17 cellular contexts compared by ENCODE assay signal in genomic region chr2:213085538-213085937, GRCh38.
DNase-seq lines count a peak whose midpoint lies in the region; ATAC-seq, FAIRE-seq and TF ChIP-seq lines count a peak whose summit lies in the region.
"Had no signal": no experiment of that assay in that cellular context is flagged by ENCODE, and none has a peak within 500 bp of the region (broad histone marks: within the 10 kb centered on the region; RNA-seq: fewer than 3 reads in every experiment).

No MANE protein-coding gene starts in this region.

- H3K4ac ChIP-seq in H9 (ENCODE audit: low read depth, low read length) (no peak overlapping the region), H1 (replicated peaks; ENCODE audit: insufficient read length, low read depth, low read length) (no peak overlapping the region)

- H3K18ac ChIP-seq in H9 (ENCODE audit: insufficient read length, low read depth, low read length) (no peak overlapping the region), H1 (ENCODE audit: extremely low read depth, low read length) (no peak overlapping the region)

- H4K91ac ChIP-seq in H9 (ENCODE audit: insufficient read length, low read depth, low read length) (no peak overlapping the region), H1 (replicated peaks; ENCODE audit: insufficient read length, low read length) (no peak overlapping the region)

- H3K9me3 ChIP-seq in CD8-positive, alpha-beta memory T cell (ENCODE audit: low read length) = no peaks in the 10 kb centered on the region
- no peaks in the 10 kb centered on the region for H3K9me3 ChIP-seq in H9 (ENCODE audit: control insufficient read depth, low read depth, low read length)
- H3K9me3 ChIP-seq in H1 (ENCODE audit: insufficient read depth in 2 of 2, low read depth in 1 of 2, low read length in 1 of 2) = no peaks in the 10 kb centered on the region

- H3K4me2 ChIP-seq in H9 (ENCODE audit: insufficient read depth, insufficient read length, low read length) (no peak overlapping the region), H1 (ENCODE audit: insufficient read depth in 1 of 2, low read depth in 2 of 2, low read length in 2 of 2) (no peak overlapping the region; a peak in 1 of 4 replicates)

- H2AFZ ChIP-seq in H9 (ENCODE audit: low read length) = no peak overlapping the region
- H2AFZ ChIP-seq in H1 (ENCODE audit: low read length) = no peak overlapping the region
- H2AFZ ChIP-seq: GM23248 had no signal

- peak overlapping the region in 6 of 7 donors; percentile 20 to 65 (median 35) for H3K4me3 Mint-ChIP-seq in CD8-positive, alpha-beta memory T cell
- H3K4me3 Mint-ChIP-seq in H9 = no peak overlapping the region
- H3K4me3 Mint-ChIP-seq in nephron = no peak overlapping the region
- H3K4me3 Mint-ChIP-seq in HFFc6 = no peak overlapping the region

- no peaks in the 10 kb centered on the region for H3K79me2 ChIP-seq in H9 (ENCODE audit: insufficient read depth, low read length)
- H3K79me2 ChIP-seq in H1 (ENCODE audit: control insufficient read depth in 1 of 2, insufficient read depth in 2 of 2, low read length in 2 of 2) = no peaks in the 10 kb centered on the region

- no peak overlapping the region for H3K23ac ChIP-seq in H9 (ENCODE audit: insufficient read length, low read depth, low read length)
- no peak overlapping the region for H3K23ac ChIP-seq in H1 (ENCODE audit: insufficient read length)

- CTCF ChIA-PET in CD8-positive, alpha-beta memory T cell (lab: Charles Lee) = no interaction called here
- CTCF ChIA-PET in H1 (lab: Charles Lee; ENCODE audit: partially characterized antibody) = no interaction called here

- H3K4me1 Mint-ChIP-seq in CD8-positive, alpha-beta memory T cell = peaks cover 0 to 45% (median 44%) of the 10 kb centered on the region in 3 donors
- H3K4me1 Mint-ChIP-seq in H9 (peaks cover 17 to 19% of the 10 kb centered on the region in 2 experiments), nephron (peaks cover 10% of the 10 kb centered on the region), HFFc6 (ENCODE audit: low read depth) (peaks cover 44% of the 10 kb centered on the region)

- TF ChIP-seq CTCF in H9 (conservative IDR thresholded peaks at IDR 0.05) (no peak), H1 (IDR thresholded peaks at IDR 0.05; ENCODE audit: control extremely low read depth in 1 of 3, insufficient read depth in 1 of 3, low read depth in 1 of 3, low read length in 3 of 3) (no peak), nephron (IDR thresholded peaks at IDR 0.05; ENCODE audit: unreplicated experiment in 3 of 3) (no peak), HFFc6 (IDR thresholded peaks at IDR 0.05) (no peak)

- no peak for TF ChIP-seq EP300 in H1 (IDR thresholded peaks at IDR 0.05; ENCODE audit: borderline replicate concordance in 1 of 2, low read depth in 2 of 2, low read length in 2 of 2)

- no peaks in the 10 kb centered on the region for H3K9me3 Mint-ChIP-seq in CD8-positive, alpha-beta memory T cell
- H3K9me3 Mint-ChIP-seq in H9 (no peaks in the 10 kb centered on the region), nephron (no peaks in the 10 kb centered on the region), HFFc6 (no peaks in the 10 kb centered on the region)

- FAIRE-seq in H1 (lab: Jason Lieb, UNC) = no peak
- FAIRE-seq: D721Med had no signal

- POLR2A ChIA-PET in CD8-positive, alpha-beta memory T cell (lab: Charles Lee) = no interaction called here
- POLR2A ChIA-PET in H1 (lab: Charles Lee; ENCODE audit: partially characterized antibody) = interaction anchor here (0.6 kb wide), 1 partner anchor 563 kb away, joined by 3 read pairs; no protein-coding TSS in a partner anchor

- no peaks in the 10 kb centered on the region for H3K27me3 Mint-ChIP-seq in CD8-positive, alpha-beta memory T cell
- no peaks in the 10 kb centered on the region for H3K27me3 Mint-ChIP-seq in H9 (ENCODE audit: low read depth)
- H3K27me3 Mint-ChIP-seq in nephron (ENCODE audit: low read depth) = no peaks in the 10 kb centered on the region
- H3K27me3 Mint-ChIP-seq in HFFc6 (ENCODE audit: insufficient read depth) = no peaks in the 10 kb centered on the region; the same call in 1 of the 2 replicates

- H2BK120ac ChIP-seq in H9 (ENCODE audit: low read depth, low read length, poor library complexity, severe bottlenecking) = no peak overlapping the region
- no peak overlapping the region for H2BK120ac ChIP-seq in H1 (replicated peaks; ENCODE audit: low read depth, low read length)

- H3K36me3 Mint-ChIP-seq in CD8-positive, alpha-beta memory T cell = peaks cover 0 to 6% (median 0%) of the 10 kb centered on the region in 3 donors
- H3K36me3 Mint-ChIP-seq in H9 (ENCODE audit: insufficient read depth in 1 of 3, low read depth in 3 of 3) = no peaks in the 10 kb centered on the region
- no peaks in the 10 kb centered on the region for H3K36me3 Mint-ChIP-seq in nephron (ENCODE audit: low read depth)
- H3K36me3 Mint-ChIP-seq in HFFc6 (ENCODE audit: low read depth) = peaks cover 5% of the 10 kb centered on the region; the same call in 1 of the 2 replicates

- H4K8ac ChIP-seq in H9 (replicated peaks; ENCODE audit: insufficient read length, low read depth, low read length) (no peak overlapping the region), H1 (ENCODE audit: extremely low read depth, insufficient read depth, low read length) (no peak overlapping the region)

- no peak overlapping the region for H3K56ac ChIP-seq in H9 (ENCODE audit: insufficient read length, low read depth, low read length)
- no peak overlapping the region for H3K56ac ChIP-seq in H1 (replicated peaks; ENCODE audit: insufficient read length, low read depth, low read length)

- H2AK5ac ChIP-seq in H9 (ENCODE audit: insufficient read length, low read length) = no peak overlapping the region
- H2AK5ac ChIP-seq in H1 (ENCODE audit: low read depth, low read length) = no peak overlapping the region

- no peaks in the 10 kb centered on the region for H3K4me1 ChIP-seq in CD8-positive, alpha-beta memory T cell (ENCODE audit: insufficient read depth, low read length)
- no peaks in the 10 kb centered on the region; the same call in 1 of the 2 replicates for H3K4me1 ChIP-seq in H9 (ENCODE audit: insufficient read depth, low read length)
- peaks cover 4 to 8% (median 4%) of the 10 kb centered on the region in 4 experiments; a peak in 6 of 7 replicates for H3K4me1 ChIP-seq in H1 (replicated peaks in 1 of 4; ENCODE audit: control insufficient read depth in 3 of 4, insufficient read depth in 4 of 4, low read length in 3 of 4)

- H2BK20ac ChIP-seq in H9 (ENCODE audit: low read depth, low read length, poor library complexity, severe bottlenecking) (no peak overlapping the region), H1 (ENCODE audit: low read length) (no peak overlapping the region)

- no peak overlapping the region for H3K4me3 ChIP-seq in CD8-positive, alpha-beta memory T cell (ENCODE audit: low read length)
- no peak overlapping the region; a peak in 1 of 8 replicates for H3K4me3 ChIP-seq in H1 (ENCODE audit: extremely low read depth in 1 of 4, insufficient read depth in 2 of 4, low read depth in 3 of 4, low read length in 4 of 4)
- H3K4me3 ChIP-seq: GM23248, SK-N-MC had no signal

- WGBS in H9 (ENCODE audit: extremely low coverage, insufficient read length, low lambda C conversion rate) = no CpG with 5 or more reads among the region's 4 CpGs
- 88% methylated on average over 4 of the region's 4 CpGs; no CpG with 5 or more reads in 1 of the 2 experiments for WGBS in H1 (ENCODE audit: extremely low coverage in 1 of 2, insufficient coverage in 1 of 2, insufficient read length in 1 of 2, insufficient replicate concordance in 2 of 2, low coverage in 1 of 2, low lambda C conversion rate in 2 of 2, missing lambda C conversion rate in 1 of 2), 2 experiments

- ATAC-seq in GM21360 (IDR thresholded peaks at IDR 0.05; ENCODE audit: unreplicated experiment) = no peak
- ATAC-seq: Panc1 had no signal

- no peaks in the 10 kb centered on the region for H3K36me3 ChIP-seq in CD8-positive, alpha-beta memory T cell (ENCODE audit: insufficient read depth, low read length)
- H3K36me3 ChIP-seq in H1 (ENCODE audit: control insufficient read depth in 2 of 4, insufficient read depth in 4 of 4, low read length in 3 of 4) = no peaks in the 10 kb centered on the region

- no peak overlapping the region for H2BK12ac ChIP-seq in H9 (ENCODE audit: insufficient read length, low read depth, low read length)
- peak overlapping the region; percentile 35; the same call in 1 of the 2 replicates for H2BK12ac ChIP-seq in H1 (ENCODE audit: low read depth, low read length)

- H2BK5ac ChIP-seq in H9 (ENCODE audit: insufficient read length, low read length) (no peak overlapping the region), H1 (ENCODE audit: low read depth, low read length) (no peak overlapping the region)

- no peak overlapping the region for H4K5ac ChIP-seq in H9 (ENCODE audit: insufficient read length, low read depth, low read length)
- H4K5ac ChIP-seq in H1 (ENCODE audit: insufficient read length, low read depth, low read length) = no peak overlapping the region

- TF ChIP-seq RAD21 in H1 (IDR thresholded peaks at IDR 0.05 in 1 of 2, conservative IDR thresholded peaks at IDR 0.05 in 1 of 2; ENCODE audit: low read depth in 2 of 2, low read length in 2 of 2) = no peak

- H3K14ac ChIP-seq in H9 (ENCODE audit: insufficient read depth, low read length) = no peak overlapping the region
- H3K14ac ChIP-seq in H1 (ENCODE audit: insufficient read length) = no peak overlapping the region

- H3T11ph ChIP-seq in H9 (ENCODE audit: low read length) = no peak overlapping the region

- no peaks in the 10 kb centered on the region for H3K27me3 ChIP-seq in CD8-positive, alpha-beta memory T cell (ENCODE audit: insufficient read depth, low read length, poor library complexity, severe bottlenecking)
- no peaks in the 10 kb centered on the region for H3K27me3 ChIP-seq in H9 (ENCODE audit: insufficient read depth, low read length)
- H3K27me3 ChIP-seq in H1 (replicated peaks in 1 of 4; ENCODE audit: control insufficient read depth in 3 of 4, extremely low read depth in 1 of 4, insufficient read depth in 3 of 4, low read length in 3 of 4) = no peaks in the 10 kb centered on the region

- H4K20me1 ChIP-seq in H9 (ENCODE audit: control insufficient read depth, insufficient read depth, insufficient read length) (no peaks in the 10 kb centered on the region), H1 (replicated peaks in 1 of 2; ENCODE audit: control insufficient read depth in 1 of 2, insufficient read depth in 2 of 2, low read length in 2 of 2) (peaks cover 0 to 1% of the 10 kb centered on the region in 2 experiments)

- H3K23me2 ChIP-seq in H9 (ENCODE audit: insufficient read length, low read depth, low read length, poor library complexity, severe bottlenecking) (no peaks in the 10 kb centered on the region), H1 (ENCODE audit: low read depth, low read length) (no peaks in the 10 kb centered on the region)

- H2BK15ac ChIP-seq in H9 (ENCODE audit: low read depth, low read length) (no peak overlapping the region), H1 (ENCODE audit: low read length) (no peak overlapping the region)

- no peak for DNase-seq in CD8-positive, alpha-beta memory T cell
- no peak for DNase-seq in H9
- no peak for DNase-seq in H1 (ENCODE audit: low read depth in 1 of 2, low spot score in 2 of 2)
- no peak for DNase-seq in NOMO-1 (lab: John Stamatoyannopoulos, UW; ENCODE audit: unreplicated experiment in 2 of 2)
- no peak for DNase-seq in HFFc6
- no peak for DNase-seq in NCI-H82 (lab: John Stamatoyannopoulos, UW)
- DNase-seq: DMS79 treated with DMSO at 0.1 percent for 48 hours, GM23248, KBM-7, NCI-H1417 treated with DMSO at 0.1 percent for 48 hours, NCI-H2029 treated with DMSO at 0.1 percent for 48 hours, NCI-H510A treated with DMSO at 0.1 percent for 48 hours had no signal

- H3K79me1 ChIP-seq in H9 (ENCODE audit: insufficient read depth, low read depth, low read length, poor library complexity, severe bottlenecking) = no peaks in the 10 kb centered on the region
- no peaks in the 10 kb centered on the region for H3K79me1 ChIP-seq in H1 (ENCODE audit: low read depth, low read length)

- H3K27ac Mint-ChIP-seq in CD8-positive, alpha-beta memory T cell = peak overlapping the region in 5 of 8 donors; percentile 18 to 89 (median 47)
- peak overlapping the region; percentile 14 to 99 (median 73); a peak in 5 of 7 replicates for H3K27ac Mint-ChIP-seq in H9
- peak overlapping the region; percentile 16 to 59 (median 56) for H3K27ac Mint-ChIP-seq in nephron
- H3K27ac Mint-ChIP-seq in HFFc6 = no peak overlapping the region

- no peak overlapping the region for H3K27ac ChIP-seq in CD8-positive, alpha-beta memory T cell (ENCODE audit: low read depth, low read length)
- H3K27ac ChIP-seq in H9 (ENCODE audit: insufficient read length, low read depth, low read length) (no peak overlapping the region), H1 (ENCODE audit: low read depth, low read length) (0 out of 2 replicates have a peak overlapping the region, but pooled peaks have one; percentile 17)
- H3K27ac ChIP-seq: GM23248, SK-N-MC had no signal

- no peak for TF ChIP-seq POLR2A in H1 (IDR thresholded peaks at IDR 0.05; ENCODE audit: control extremely low read depth in 1 of 2, low read depth in 2 of 2, low read length in 2 of 2)

- H3K9ac ChIP-seq in H9 (ENCODE audit: extremely low read depth, insufficient read length, low read length) (no peak overlapping the region), H1 (replicated peaks in 1 of 4; ENCODE audit: extremely low read depth in 1 of 4, low read depth in 3 of 4, low read length in 3 of 4) (no peak overlapping the region)
- H3K9ac ChIP-seq: GM23248 had no signal

Comparison
In these comparisons a context has a peak if more than half of its experiments do, and no peak if none do; other contexts are left out.
1. H3K4me3 Mint-ChIP-seq: peak in CD8-positive, alpha-beta memory T cell (6 of 7); none in H9 (0 of 2), nephron (0 of 3) and HFFc6 (single experiment).